29 cellular contexts compared by ENCODE assay signal in genomic region chr5:175381116-175381515, GRCh38.
"Had no signal": no experiment of that assay in that cellular context is flagged by ENCODE, and none has a peak within 500 bp of the region (broad histone marks: within the 10 kb centered on the region; RNA-seq: fewer than 3 reads in every experiment).

No MANE protein-coding gene starts in this region.

- DNase-seq: dermis blood vessel endothelial cell; effector memory CD4-positive, alpha-beta T cell; esophagus squamous epithelium; foreskin melanocyte; glutamatergic neuron; hypothalamus; immature natural killer cell; islet precursor cell; left ventricle myocardium superior; lower lobe of right lung; natural killer cell; occipital lobe; ovary; posterior cingulate gyrus; retina; stimulated activated CD4-positive, alpha-beta T cell treated with anti-CD3 and anti-CD28 coated beads, Interleukin-12 subunit alpha, Interleukin-12 subunit beta, amount 100 ng/mL, for 4 hours; stimulated activated CD4-positive, alpha-beta T cell treated with anti-CD3 and anti-CD28 coated beads, Interleukin-1b, Interleukin-23, amount 100 ng/mL, for 48 hours; stimulated activated CD4-positive, alpha-beta T cell treated with anti-CD3 and anti-CD28 coated beads, Interleukin-4, amount 100 ng/mL, for 1 hour; stimulated activated CD8-positive, alpha-beta memory T cell treated with anti-CD3 and anti-CD28 coated beads, Interleukin-4, amount 100 ng/mL, for 48 hours; stimulated activated naive CD4-positive, alpha-beta T cell; stimulated activated naive CD8-positive, alpha-beta T cell treated with anti-CD3 and anti-CD28 coated beads, Interleukin-15, amount 100 ng/mL, for 72 hours; transverse colon; upper lobe of right lung; uterus had no signal

- H3K36me3 ChIP-seq: esophagus squamous epithelium, lower lobe of right lung, ovary, suprapubic skin, transverse colon, upper lobe of right lung, uterus had no signal

- H3K27me3 ChIP-seq: ovary, suprapubic skin, transverse colon, upper lobe of right lung, uterus had no signal

- H3K9me3 ChIP-seq: esophagus squamous epithelium, lower lobe of right lung, ovary, suprapubic skin, transverse colon, upper lobe of right lung, uterus had no signal

- FAIRE-seq: endothelial cell of umbilical vein had no signal

- H3K27ac ChIP-seq: coronary artery, esophagus squamous epithelium, lower lobe of right lung, ovary, suprapubic skin, transverse colon, upper lobe of right lung, uterus had no signal

- H3K27ac Mint-ChIP-seq: immature natural killer cell; natural killer cell; stimulated activated naive CD8-positive, alpha-beta T cell treated with anti-CD3 and anti-CD28 coated beads, Interleukin-15, amount 100 ng/mL, for 72 hours had no signal

- H3K4me1 Mint-ChIP-seq: immature natural killer cell; natural killer cell; stimulated activated naive CD8-positive, alpha-beta T cell treated with anti-CD3 and anti-CD28 coated beads, Interleukin-15, amount 100 ng/mL, for 72 hours had no signal

- H3K4me3 Mint-ChIP-seq: immature natural killer cell; natural killer cell; stimulated activated naive CD8-positive, alpha-beta T cell treated with anti-CD3 and anti-CD28 coated beads, Interleukin-15, amount 100 ng/mL, for 72 hours had no signal

- H3K4me3 ChIP-seq: coronary artery, esophagus squamous epithelium, lower lobe of right lung, ovary, smooth muscle cell, suprapubic skin, transverse colon, upper lobe of right lung, uterus had no signal

- H3K36me3 Mint-ChIP-seq: immature natural killer cell, natural killer cell had no signal

- ATAC-seq: left ventricle myocardium superior; lower lobe of right lung; natural killer cell; sciatic nerve; stimulated activated naive CD8-positive, alpha-beta T cell treated with anti-CD3 and anti-CD28 coated beads, Interleukin-15, amount 100 ng/mL, for 72 hours; upper lobe of right lung had no signal

- H3K4me2 ChIP-seq: smooth muscle cell had no signal

- H3K4me1 ChIP-seq: lower lobe of right lung, suprapubic skin, upper lobe of right lung, uterus had no signal

- H3K9me3 Mint-ChIP-seq: immature natural killer cell; natural killer cell; stimulated activated naive CD8-positive, alpha-beta T cell treated with anti-CD3 and anti-CD28 coated beads, Interleukin-15, amount 100 ng/mL, for 72 hours had no signal
